8 cellular contexts compared by ENCODE assay signal in the genomic region with DNA sequence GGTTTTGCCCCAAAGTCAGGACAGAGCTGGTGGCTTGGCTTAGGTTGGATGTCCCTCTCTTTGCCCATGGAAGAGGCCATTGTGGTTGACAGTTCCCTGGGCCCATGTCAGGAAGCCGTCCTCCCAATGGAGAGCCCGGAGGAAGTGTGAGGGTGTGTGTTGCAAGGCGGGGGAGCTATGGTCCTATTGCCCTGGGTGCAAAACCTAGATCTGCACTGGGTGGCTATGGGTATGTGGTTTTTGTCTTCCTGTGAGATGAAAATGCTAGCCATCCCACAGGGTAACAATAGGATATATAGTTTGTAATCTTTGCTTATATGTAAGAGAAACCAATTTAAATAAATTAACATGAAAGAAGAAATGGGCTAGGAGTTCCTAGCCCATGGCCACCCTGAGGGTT.
"Had no signal": no experiment of that assay in that cellular context is flagged by ENCODE, and none has a peak within 500 bp of the region (broad histone marks: within the 10 kb centered on the region; RNA-seq: fewer than 3 reads in every experiment).

No MANE protein-coding gene starts in this region.

- H3K9ac ChIP-seq: GM23248 had no signal

- H3K4me3 Mint-ChIP-seq: HFFc6, IgD-negative memory B cell had no signal

- H3K9me3 Mint-ChIP-seq: HFFc6, IgD-negative memory B cell had no signal

- DNase-seq: GM23248, H7, HFFc6, KBM-7 had no signal

- H3K4me1 Mint-ChIP-seq: IgD-negative memory B cell had no signal

- H3K36me3 ChIP-seq: HAP-1 had no signal

- ATAC-seq: HepG2 had no signal

- H3K27ac Mint-ChIP-seq: HFFc6, IgD-negative memory B cell had no signal

- H2AFZ ChIP-seq: GM23248 had no signal

- H3K27ac ChIP-seq: GM23248, HL-60 had no signal

- H3K9me3 ChIP-seq: HAP-1 had no signal

- H3K36me3 Mint-ChIP-seq: IgD-negative memory B cell had no signal

- FAIRE-seq: HepG2 had no signal

- H3K4me3 ChIP-seq: GM23248, HAP-1 had no signal

- H3K4me1 ChIP-seq: HAP-1 had no signal
